ENCODE assay signal across 1 cellular context in the genomic region with DNA sequence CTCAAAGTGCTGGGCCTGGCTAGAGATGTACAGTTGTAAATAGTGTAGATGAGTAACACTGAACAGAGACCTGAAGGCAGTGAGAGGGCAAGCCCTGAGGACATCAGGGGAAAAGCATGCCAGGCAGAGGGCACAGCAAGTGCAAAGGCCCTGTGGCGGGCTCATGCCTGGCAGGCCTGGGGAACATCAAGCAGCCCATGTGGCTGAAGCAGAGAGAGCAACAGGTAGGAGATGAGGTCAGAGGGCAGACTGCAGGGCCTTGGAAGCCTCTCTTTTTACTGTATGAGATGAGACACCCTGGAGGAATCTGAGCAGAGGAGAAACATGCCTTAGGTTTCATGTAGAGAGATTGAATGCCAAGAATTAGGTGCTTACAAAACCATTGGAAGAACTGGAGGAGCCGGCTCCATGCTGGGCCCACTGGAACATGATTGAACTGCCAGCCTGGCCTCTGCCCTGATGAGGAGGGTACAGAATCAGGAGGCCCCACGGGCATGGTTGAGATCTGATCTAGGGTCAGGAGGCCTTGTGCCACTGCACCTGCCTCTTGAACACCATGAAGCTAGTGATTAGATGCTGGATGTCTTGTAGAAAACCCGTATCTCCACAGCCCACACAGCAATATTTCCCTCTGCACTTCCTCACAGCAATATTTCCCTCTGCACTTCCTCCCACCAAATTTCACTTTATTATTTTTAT.
TF ChIP-seq lines count a peak whose summit lies in the region.

No MANE protein-coding gene starts in this region.

TF ChIP-seq in HEK293, 187 proteins besides CTCF, POLR2A, EP300 and RAD21:
- TF ChIP-seq SCRT2 (tag by site-specific recombination; IDR thresholded peaks at IDR 0.05) (peak; percentile 93), ZNF623 (tag by site-specific recombination; IDR thresholded peaks at IDR 0.05) (peak; percentile 99), HOXA7 (CRISPR knock-in tag; IDR thresholded peaks at IDR 0.05; ENCODE audit: borderline replicate concordance) (no peak)
